In genomic region chr9:135525241-135526088, GRCh38 we compare ENCODE assay signal across 12 cellular contexts. TPM values are rescaled to one million over a fixed set of nuclear protein-coding genes. Genes with fewer than 3 reads are reported as not detected.
DNase-seq lines count a peak whose midpoint lies in the region; ATAC-seq, FAIRE-seq and TF ChIP-seq lines count a peak whose summit lies in the region.
"Had no signal": no experiment of that assay in that cellular context is flagged by ENCODE, and none has a peak within 500 bp of the region (broad histone marks: within the 10 kb centered on the region; RNA-seq: fewer than 3 reads in every experiment).

No MANE protein-coding gene starts in this region.

- H2AK5ac ChIP-seq in H9 (ENCODE audit: insufficient read length, low read length), result no peak overlapping the region

- no peak overlapping the region for H3K14ac ChIP-seq in H9 (ENCODE audit: insufficient read depth, low read length)

- no peaks in the 10 kb centered on the region for H3K79me2 ChIP-seq in H9 (ENCODE audit: insufficient read depth, low read length)

- H2BK12ac ChIP-seq in H9 (ENCODE audit: insufficient read length, low read depth, low read length), result no peak overlapping the region

- H3K9ac ChIP-seq in H9 (ENCODE audit: extremely low read depth, insufficient read length, low read length), result no peak overlapping the region

- no CpG with 5 or more reads among the region's 31 CpGs for WGBS in H9 (ENCODE audit: extremely low coverage, insufficient read length, low lambda C conversion rate)
- 77 to 86% methylated on average over 31 of the region's 31 CpGs for WGBS in sigmoid colon, 2 donors

- no peaks in the 10 kb centered on the region for H3K79me1 ChIP-seq in H9 (ENCODE audit: insufficient read depth, low read depth, low read length, poor library complexity, severe bottlenecking)

- no peak overlapping the region for H3T11ph ChIP-seq in H9 (ENCODE audit: low read length)

- H3K4me3 ChIP-seq in left lung, result no peak overlapping the region
- H3K4me3 ChIP-seq in sigmoid colon, result no peak overlapping the region

- H2BK20ac ChIP-seq in H9 (ENCODE audit: low read depth, low read length, poor library complexity, severe bottlenecking), result no peak overlapping the region

- no peak overlapping the region for H3K23ac ChIP-seq in H9 (ENCODE audit: insufficient read length, low read depth, low read length)

- H3K4me1 ChIP-seq in H9 (ENCODE audit: insufficient read depth, low read length) (no peaks in the 10 kb centered on the region; the same call in 1 of the 2 replicates), left lung (no peaks in the 10 kb centered on the region), sigmoid colon (no peaks in the 10 kb centered on the region)
- H3K4me1 ChIP-seq: Caco-2 had no signal

- peaks cover 4 to 11% of the 10 kb centered on the region in 2 experiments for H3K4me1 Mint-ChIP-seq in H9
- peaks cover 2% of the 10 kb centered on the region for H3K4me1 Mint-ChIP-seq in T-helper 17 cell

- H2AFZ ChIP-seq in H9 (ENCODE audit: low read length), result no peak overlapping the region

- H3K4ac ChIP-seq in H9 (ENCODE audit: low read depth, low read length), result no peak overlapping the region

- intact Hi-C loops in left lung (cut with DNase I), result no loop called here
- intact Hi-C loops in sigmoid colon (cut with DNase I), result no loop called here

- TF ChIP-seq CTCF in H9 (conservative IDR thresholded peaks at IDR 0.05) (no peak), left lung (IDR thresholded peaks at IDR 0.05) (no peak), sigmoid colon (IDR thresholded peaks at IDR 0.05) (no peak), GM20000 (IDR thresholded peaks at IDR 0.05; ENCODE audit: extremely low read depth, missing control alignments) (no peak)

- no peak overlapping the region for H2BK15ac ChIP-seq in H9 (ENCODE audit: low read depth, low read length)

- H3K27me3 ChIP-seq in H9 (ENCODE audit: insufficient read depth, low read length), result no peaks in the 10 kb centered on the region
- peaks cover 0 to 55% of the 10 kb centered on the region in 2 donors for H3K27me3 ChIP-seq in left lung
- peaks cover 5 to 64% (median 23%) of the 10 kb centered on the region in 3 donors for H3K27me3 ChIP-seq in sigmoid colon

- TF ChIP-seq POLR2A in sigmoid colon (IDR thresholded peaks at IDR 0.05), result no peak
- TF ChIP-seq POLR2A in GM12892 (IDR thresholded peaks at IDR 0.05; ENCODE audit: low read depth, low read length), result no peak

- peaks cover 3% of the 10 kb centered on the region; the same call in 1 of the 2 replicates for H3K27me3 Mint-ChIP-seq in H9 (ENCODE audit: low read depth)
- peaks cover 12% of the 10 kb centered on the region for H3K27me3 Mint-ChIP-seq in T-helper 17 cell

- peak; percentile 22 for DNase-seq in H9
- DNase-seq in activated CD8-positive, alpha-beta memory T cell treated with anti-CD3 and anti-CD28 coated beads, Interleukin-2, amount 50 U/mL, for 48 hours, result peak; percentile 34
- DNase-seq in left lung, result peak; percentile 25 to 53
- peak; percentile 36 for DNase-seq in sigmoid colon
- DNase-seq in T-helper 17 cell, result no peak
- no peak for DNase-seq in GM12892 (ENCODE audit: insufficient read length)
- DNase-seq in GM20000 (ENCODE audit: low spot score), result no peak
- DNase-seq: Caco-2, NCI-H187, NCI-H526 treated with DMSO at 0.1 percent for 48 hours had no signal

- FAIRE-seq in GM12892 (lab: Jason Lieb, UNC), result no peak

- no peak overlapping the region for H3K18ac ChIP-seq in H9 (ENCODE audit: insufficient read length, low read depth, low read length)

- H3K27ac ChIP-seq in H9 (ENCODE audit: insufficient read length, low read depth, low read length) (no peak overlapping the region), left lung (no peak overlapping the region), sigmoid colon (no peak overlapping the region)

- H3K9me3 ChIP-seq in H9 (ENCODE audit: control insufficient read depth, low read depth, low read length), result no peaks in the 10 kb centered on the region
- no peaks in the 10 kb centered on the region for H3K9me3 ChIP-seq in left lung
- H3K9me3 ChIP-seq in sigmoid colon, result no peaks in the 10 kb centered on the region
- no peaks in the 10 kb centered on the region for H3K9me3 ChIP-seq in T-helper 17 cell (ENCODE audit: control insufficient read depth, low read length, poor library complexity, severe bottlenecking)
- H3K9me3 ChIP-seq: Caco-2 had no signal

- no peak for TF ChIP-seq EP300 in sigmoid colon (IDR thresholded peaks at IDR 0.05)

- H3K56ac ChIP-seq in H9 (ENCODE audit: insufficient read length, low read depth, low read length), result no peak overlapping the region

- no peaks in the 10 kb centered on the region for H3K9me3 Mint-ChIP-seq in H9

- H3K36me3 ChIP-seq in left lung, result no peaks in the 10 kb centered on the region
- H3K36me3 ChIP-seq in sigmoid colon, result no peaks in the 10 kb centered on the region

- H3K23me2 ChIP-seq in H9 (ENCODE audit: insufficient read length, low read depth, low read length, poor library complexity, severe bottlenecking), result no peaks in the 10 kb centered on the region

- H4K8ac ChIP-seq in H9 (replicated peaks; ENCODE audit: insufficient read length, low read depth, low read length), result no peak overlapping the region

- H3K4me3 Mint-ChIP-seq in H9 (no peak overlapping the region), T-helper 17 cell (no peak overlapping the region)

- H4K20me1 ChIP-seq in H9 (ENCODE audit: control insufficient read depth, insufficient read depth, insufficient read length), result no peaks in the 10 kb centered on the region

- no peak overlapping the region for H4K91ac ChIP-seq in H9 (ENCODE audit: insufficient read length, low read depth, low read length)

- H3K27ac Mint-ChIP-seq in H9 (no peak overlapping the region), T-helper 17 cell (no peak overlapping the region)

- H2BK5ac ChIP-seq in H9 (ENCODE audit: insufficient read length, low read length), result no peak overlapping the region

- H2BK120ac ChIP-seq in H9 (ENCODE audit: low read depth, low read length, poor library complexity, severe bottlenecking), result no peak overlapping the region

- no peak overlapping the region for H4K5ac ChIP-seq in H9 (ENCODE audit: insufficient read length, low read depth, low read length)

- ATAC-seq in left lung, result no peak
- no peak for ATAC-seq in T-helper 17 cell
- no peak for ATAC-seq in HG02642 (IDR thresholded peaks at IDR 0.05; ENCODE audit: poor library complexity, unreplicated experiment)

- H3K36me3 Mint-ChIP-seq in H9 (ENCODE audit: insufficient read depth in 1 of 3, low read depth in 3 of 3), result no peaks in the 10 kb centered on the region
- peaks cover 2% of the 10 kb centered on the region for H3K36me3 Mint-ChIP-seq in T-helper 17 cell (ENCODE audit: low read depth)

- H3K4me2 ChIP-seq in H9 (ENCODE audit: insufficient read depth, insufficient read length, low read length), result no peak overlapping the region

RNA-seq across cellular contexts. Expression of gene LCN1, which starts 4.2 kb away (rescaled TPM):
- total RNA-seq in H9 (2021) (not detected in 2 replicates), left lung (not detected), sigmoid colon (not detected), T-helper 17 cell (not detected)
- polyA plus RNA-seq in sigmoid colon, result under 1 TPM in 1 of 3 donors, not detected in 2; 0.10 TPM
- not detected for polyA plus RNA-seq in GM12892 (2012; ENCODE audit: missing spikeins)
- total RNA-seq: Caco-2, RPMI7951 had no signal

RNA-seq across cellular contexts. Expression of gene OBP2A, which starts 20.5 kb away (rescaled TPM):
- total RNA-seq in H9 (2021), result not detected in 2 replicates
- total RNA-seq in left lung, result not detected
- total RNA-seq in sigmoid colon, result not detected
- polyA plus RNA-seq in sigmoid colon, result not detected
- not detected for total RNA-seq in T-helper 17 cell
- not detected for polyA plus RNA-seq in GM12892 (2012; ENCODE audit: missing spikeins)
- total RNA-seq: Caco-2, RPMI7951 had no signal

RNA-seq across cellular contexts. Expression of gene MRPS2, which starts 25.0 kb away (rescaled TPM):
- total RNA-seq in H9 (2021) (81.0 and 84.2 TPM in 2 replicates), left lung (10 to 100 TPM; 21.9 to 25.8 TPM), sigmoid colon (10 to 100 TPM; 30.0 to 38.0 (median 36.4) TPM), T-helper 17 cell (10 to 100 TPM; 22.3 to 25.0 TPM)
- 10 to 100 TPM; 36.5 to 61.6 (median 37.8) TPM for polyA plus RNA-seq in sigmoid colon
- 27.2 TPM for polyA plus RNA-seq in GM12892 (2012; ENCODE audit: missing spikeins)

RNA-seq across cellular contexts. Expression of gene PAEP, which starts 36.1 kb away (rescaled TPM):
- not detected in 2 replicates for total RNA-seq in H9 (2021)
- not detected for total RNA-seq in left lung
- total RNA-seq in sigmoid colon, result not detected
- not detected for polyA plus RNA-seq in sigmoid colon
- total RNA-seq in T-helper 17 cell, result not detected
- not detected for polyA plus RNA-seq in GM12892 (2012; ENCODE audit: missing spikeins)
- total RNA-seq: Caco-2, RPMI7951 had no signal

RNA-seq across cellular contexts. Expression of gene PPP1R26, which starts 45.9 kb away (rescaled TPM):
- total RNA-seq in H9 (2021) (34.0 and 38.0 TPM in 2 replicates), left lung (10 to 100 TPM; 18.1 to 20.7 TPM), sigmoid colon (10 to 100 TPM in 1 of 4 donors, 1 to 10 TPM in 3; 8.8 to 12.7 (median 9.8) TPM), T-helper 17 cell (1 to 10 TPM; 2.1 to 2.6 TPM)
- 10 to 100 TPM in 1 of 3 donors, 1 to 10 TPM in 2; 4.8 to 10.9 (median 5.3) TPM for polyA plus RNA-seq in sigmoid colon
- not detected for polyA plus RNA-seq in GM12892 (2012; ENCODE audit: missing spikeins)

Comparison
In these comparisons a context has a peak if more than half of its experiments do, and no peak if none do; other contexts are left out.
1. DNase-seq: peak in H9 (single experiment), activated CD8-positive, alpha-beta memory T cell treated with anti-CD3 and anti-CD28 coated beads, Interleukin-2, amount 50 U/mL, for 48 hours (single experiment), left lung (2 of 2) and sigmoid colon (single experiment); none in T-helper 17 cell (0 of 3), GM12892 (single experiment) and GM20000 (single experiment).